Comparison of ENCODE assay signal across 22 cellular contexts in the genomic region with DNA sequence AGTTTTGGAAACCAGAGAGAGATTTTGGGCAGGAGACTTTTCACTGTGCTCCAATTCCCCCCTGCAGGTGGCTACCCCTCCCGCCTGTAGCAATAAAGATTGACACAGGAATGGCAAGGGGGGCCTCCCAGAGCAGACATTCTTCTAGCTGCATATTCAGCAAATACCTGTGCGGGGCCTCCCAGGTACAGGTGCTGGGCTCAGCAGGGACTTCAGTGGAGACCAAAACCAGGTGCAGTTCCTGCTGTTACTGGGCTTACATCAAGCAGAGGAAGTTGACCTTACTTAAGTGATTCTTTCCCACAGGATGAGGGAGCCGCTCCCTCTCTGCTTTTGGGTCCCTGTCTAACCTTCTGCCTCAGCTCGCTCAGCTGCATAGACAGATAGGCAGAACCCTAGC.
A peak's percentile ranks its signal among the peaks of the same experiment; 100 is the strongest.
DNase-seq lines count a peak whose midpoint lies in the region; ATAC-seq and TF ChIP-seq lines count a peak whose summit lies in the region.
"Had no signal": no experiment of that assay in that cellular context is flagged by ENCODE, and none has a peak within 500 bp of the region (broad histone marks: within the 10 kb centered on the region; RNA-seq: fewer than 3 reads in every experiment).

No MANE protein-coding gene starts in this region.

- 0 out of 2 replicates have a peak overlapping the region, but pooled peaks have one; percentile 86 for H3K27ac Mint-ChIP-seq in GM23338
- H3K27ac Mint-ChIP-seq: B cell had no signal

- peak; percentile 77 for ATAC-seq in GM23338
- no peak for ATAC-seq in body of pancreas
- ATAC-seq in HG03159 (IDR thresholded peaks at IDR 0.05; ENCODE audit: unreplicated experiment), result no peak
- ATAC-seq: A549, HCT116, Panc1 had no signal

- H3K36me3 Mint-ChIP-seq in GM23338 (ENCODE audit: low read depth), result no peaks in the 10 kb centered on the region

- peaks cover 38% of the 10 kb centered on the region for H3K4me1 Mint-ChIP-seq in GM23338
- H3K4me1 Mint-ChIP-seq: B cell, IgD-negative memory B cell had no signal

- H3K4me3 Mint-ChIP-seq in GM23338, result no peak overlapping the region
- H3K4me3 Mint-ChIP-seq: B cell had no signal

- H3K9me3 ChIP-seq in MM.1S (replicated peaks; ENCODE audit: insufficient read depth, low read length) (no peaks in the 10 kb centered on the region), muscle layer of colon (ENCODE audit: low read length) (no peaks in the 10 kb centered on the region), body of pancreas (no peaks in the 10 kb centered on the region), vagina (no peaks in the 10 kb centered on the region)
- H3K9me3 ChIP-seq: A549, SJSA1 had no signal

- H3F3A ChIP-seq in GM23338 (replicated peaks; ENCODE audit: low read depth), result no peaks in the 10 kb centered on the region
- H3F3A ChIP-seq in MM.1S (ENCODE audit: insufficient read depth, low read length), result 0 out of 2 replicates have a peak, but pooled peaks cover 4% of the 10 kb centered on the region

- H3K9me3 Mint-ChIP-seq in GM23338, result no peaks in the 10 kb centered on the region
- H3K9me3 Mint-ChIP-seq: IgD-negative memory B cell had no signal

- H3K4me3 ChIP-seq in GM23338 (0 out of 2 replicates have a peak overlapping the region, but pooled peaks have one; percentile 5), MM.1S (ENCODE audit: low read length) (no peak overlapping the region), muscle layer of colon (ENCODE audit: low read depth in 1 of 2, low read length in 2 of 2) (no peak overlapping the region), body of pancreas (no peak overlapping the region), vagina (no peak overlapping the region)
- H3K4me3 ChIP-seq: A549, SJSA1 had no signal

- H3K4me2 ChIP-seq in GM23338 (peak overlapping the region; percentile 52), MM.1S (ENCODE audit: low read depth, low read length) (peak overlapping the region; percentile 33; the same call in 1 of the 2 replicates)
- H3K4me2 ChIP-seq: A549 had no signal

- TF ChIP-seq CTCF in GM23338 (conservative IDR thresholded peaks at IDR 0.05; ENCODE audit: low read depth in 2 of 2) (no peak), MM.1S (IDR thresholded peaks at IDR 0.05; ENCODE audit: low read length) (no peak), body of pancreas (IDR thresholded peaks at IDR 0.05) (no peak), vagina (IDR thresholded peaks at IDR 0.05) (no peak)

- peaks cover 24% of the 10 kb centered on the region for H3K4me1 ChIP-seq in GM23338 (ENCODE audit: insufficient read depth)
- peaks cover 21% of the 10 kb centered on the region for H3K4me1 ChIP-seq in MM.1S (ENCODE audit: low read length)
- peaks cover 63% of the 10 kb centered on the region for H3K4me1 ChIP-seq in muscle layer of colon (ENCODE audit: insufficient read depth, low read length)
- no peaks in the 10 kb centered on the region for H3K4me1 ChIP-seq in body of pancreas
- no peaks in the 10 kb centered on the region for H3K4me1 ChIP-seq in vagina
- H3K4me1 ChIP-seq: A549, SJSA1 had no signal

- H3K79me2 ChIP-seq in GM23338 (replicated peaks; ENCODE audit: insufficient read depth) (no peaks in the 10 kb centered on the region), MM.1S (ENCODE audit: low read length) (no peaks in the 10 kb centered on the region)

- H3K9me2 ChIP-seq in GM23338 (ENCODE audit: insufficient read depth), result no peaks in the 10 kb centered on the region
- H3K9me2 ChIP-seq in MM.1S (replicated peaks; ENCODE audit: insufficient read depth, low read length), result no peaks in the 10 kb centered on the region

- H4K20me1 ChIP-seq in GM23338 (replicated peaks; ENCODE audit: insufficient read depth), result no peaks in the 10 kb centered on the region
- H4K20me1 ChIP-seq in MM.1S (ENCODE audit: insufficient read depth, low read length), result no peaks in the 10 kb centered on the region

- H2AFZ ChIP-seq in GM23338, result no peak overlapping the region
- peak overlapping the region; percentile 43; the same call in 1 of the 2 replicates for H2AFZ ChIP-seq in MM.1S (ENCODE audit: low read length)

- DNase-seq in GM23338 (ENCODE audit: low spot score) (peak; percentile 86), MM.1S (peak; percentile 78), iPS DF 19.7 (ENCODE audit: low read depth, low spot score) (peak; percentile 47), body of pancreas (no peak), NCI-H1105 treated with DMSO at 0.1 percent for 48 hours (lab: John Stamatoyannopoulos, UW) (no peak), vagina (ENCODE audit: extremely low spot score in 2 of 2) (no peak)
- DNase-seq: DMS53; GF-D8; MV-4-11; NCI-H1694; NCI-H2081 treated with DMSO at 0.1 percent for 48 hours; NCI-H446 treated with DMSO at 0.1 percent for 48 hours; NCI-H774; NK-92 treated with Interleukin-12 subunit alpha and Interleukin-12 subunit beta, amount 100 ng/mL, for 24 hours had no signal

- H3K36me3 ChIP-seq in GM23338 (ENCODE audit: insufficient read depth), result no peaks in the 10 kb centered on the region
- H3K36me3 ChIP-seq in MM.1S (replicated peaks; ENCODE audit: insufficient read depth, low read length), result no peaks in the 10 kb centered on the region
- no peaks in the 10 kb centered on the region for H3K36me3 ChIP-seq in muscle layer of colon (ENCODE audit: insufficient read depth, low read length)
- H3K36me3 ChIP-seq in body of pancreas (replicated peaks in 1 of 2; ENCODE audit: insufficient read depth in 1 of 2, low read depth in 2 of 2), result no peaks in the 10 kb centered on the region
- no peaks in the 10 kb centered on the region for H3K36me3 ChIP-seq in vagina
- H3K36me3 ChIP-seq: SJSA1 had no signal

- no peak for TF ChIP-seq POLR2A in body of pancreas (IDR thresholded peaks at IDR 0.05)
- no peak for TF ChIP-seq POLR2A in vagina (IDR thresholded peaks at IDR 0.05)

- peaks cover 2% of the 10 kb centered on the region for H3K27me3 Mint-ChIP-seq in GM23338 (ENCODE audit: insufficient read depth, low read depth, poor library complexity)

- H3K27me3 ChIP-seq in GM23338 (ENCODE audit: insufficient read depth), result no peaks in the 10 kb centered on the region
- H3K27me3 ChIP-seq in MM.1S (replicated peaks; ENCODE audit: insufficient read depth, low read length), result no peaks in the 10 kb centered on the region
- H3K27me3 ChIP-seq in muscle layer of colon (ENCODE audit: control insufficient read depth in 1 of 2, insufficient read depth in 2 of 2, low read length in 2 of 2), result no peaks in the 10 kb centered on the region
- H3K27me3 ChIP-seq in body of pancreas, result no peaks in the 10 kb centered on the region
- no peaks in the 10 kb centered on the region for H3K27me3 ChIP-seq in vagina
- H3K27me3 ChIP-seq: SJSA1 had no signal

- WGBS in body of pancreas, 2 donors, result 74 to 82% methylated on average over 4 of the region's 4 CpGs

- H3K9ac ChIP-seq in MM.1S (ENCODE audit: low read length) (0 out of 2 replicates have a peak overlapping the region, but pooled peaks have one; percentile 18), muscle layer of colon (ENCODE audit: low read length) (no peak overlapping the region)

- intact Hi-C loops in body of pancreas (cut with DNase I) (no loop called here), vagina (cut with DNase I) (no loop called here)

- H3K27ac ChIP-seq in GM23338 (ENCODE audit: low read depth) (peak overlapping the region; percentile 85; the same call in 1 of the 2 replicates), MM.1S (ENCODE audit: low read length) (peak overlapping the region; percentile 55; the same call in 1 of the 2 replicates), muscle layer of colon (ENCODE audit: low read depth, low read length) (peak overlapping the region; percentile 74), body of pancreas (no peak overlapping the region), vagina (no peak overlapping the region)
- H3K27ac ChIP-seq: A549, SJSA1 had no signal

TF ChIP-seq in GM23338, 12 proteins besides CTCF, POLR2A, EP300 and RAD21 (continues in another document):
- no peak for TF ChIP-seq CREB1 (CRISPR knock-in tag; IDR thresholded peaks at IDR 0.05; ENCODE audit: low read depth)
- no peak for TF ChIP-seq EZH2 (IDR thresholded peaks at IDR 0.05; ENCODE audit: low read depth, unreplicated experiment)
- no peak for TF ChIP-seq POLR2AphosphoS5 (IDR thresholded peaks at IDR 0.05; ENCODE audit: low read depth)
- no peak for TF ChIP-seq ZNF114 (CRISPR knock-in tag; IDR thresholded peaks at IDR 0.05)
- TF ChIP-seq ETS1 (IDR thresholded peaks at IDR 0.05), result no peak
- TF ChIP-seq ZNF331 (CRISPR knock-in tag; IDR thresholded peaks at IDR 0.05; ENCODE audit: low read depth), result no peak
- no peak for TF ChIP-seq EZH2phosphoT487 (IDR thresholded peaks at IDR 0.05; ENCODE audit: unreplicated experiment)

Comparison
In these comparisons a context has a peak if more than half of its experiments do, and no peak if none do; other contexts are left out.
1. DNase-seq: peak in GM23338 (single experiment), MM.1S (single experiment) and iPS DF 19.7 (single experiment); none in body of pancreas (0 of 4), NCI-H1105 treated with DMSO at 0.1 percent for 48 hours (single experiment) and vagina (0 of 2).
2. H3K27ac ChIP-seq: peak in GM23338 (single experiment), MM.1S (single experiment) and muscle layer of colon (single experiment); none in body of pancreas (0 of 4) and vagina (single experiment).